In genomic region chr10:44258019-44258418, GRCh38 we compare ENCODE assay signal across 26 cellular contexts.
"Had no signal": no experiment of that assay in that cellular context is flagged by ENCODE, and none has a peak within 500 bp of the region (broad histone marks: within the 10 kb centered on the region; RNA-seq: fewer than 3 reads in every experiment).

No MANE protein-coding gene starts in this region.

- DNase-seq: activated CD4-positive, CD25-positive, alpha-beta regulatory T cell treated with anti-CD3 and anti-CD28 coated beads, Interleukin-2, amount 50 U/mL, for 72 hours; activated gamma-delta T cell treated with Interleukin-2 at 50 U/mL for 16 hours; activated T-cell treated with anti-CD3 and anti-CD28 coated beads, Interleukin-2, amount 50 U/mL, for 1 hour; aorta; caudate nucleus; dermis blood vessel endothelial cell; effector memory CD4-positive, alpha-beta T cell; hypothalamus; left colon; mucosa of descending colon; naive B cell; nucleus accumbens; small intestine; stimulated activated CD4-positive, alpha-beta T cell treated with anti-CD3 and anti-CD28 coated beads, Interleukin-15, amount 100 ng/mL, for 24 hours; upper lobe of left lung had no signal

- H3K4me3 ChIP-seq: mucosa of descending colon, thoracic aorta, upper lobe of left lung had no signal

- H3K4me1 Mint-ChIP-seq: memory B cell; naive B cell; stimulated activated memory B cell treated with anti-CD40 and anti-IgM and Interleukin-4, amounts not matched to agents 10 μg/mL and 1 μg/mL and 100 μg/mL, for 72 hours had no signal

- H3K27ac Mint-ChIP-seq: activated naive CD4-positive, alpha-beta T cell treated with anti-CD3 and anti-CD28 coated beads, Interleukin-2, amount 50 U/mL, for 72 hours; brain; memory B cell; naive B cell; stimulated activated memory B cell treated with anti-CD40 and anti-IgM and Interleukin-4, amounts not matched to agents 10 μg/mL and 1 μg/mL and 100 μg/mL, for 72 hours had no signal

- H3K27me3 ChIP-seq: upper lobe of left lung had no signal

- H3K4me3 Mint-ChIP-seq: brain; memory B cell; naive B cell; stimulated activated memory B cell treated with anti-CD40 and anti-IgM and Interleukin-4, amounts not matched to agents 10 μg/mL and 1 μg/mL and 100 μg/mL, for 72 hours had no signal

- H3K27me3 Mint-ChIP-seq: brain; memory B cell; naive B cell; stimulated activated memory B cell treated with anti-CD40 and anti-IgM and Interleukin-4, amounts not matched to agents 10 μg/mL and 1 μg/mL and 100 μg/mL, for 72 hours had no signal

- ATAC-seq: activated naive CD4-positive, alpha-beta T cell treated with anti-CD3 and anti-CD28 coated beads, Interleukin-2, amount 50 U/mL, for 72 hours; esophagus mucosa; left colon; mucosa of descending colon; sciatic nerve; stimulated activated memory B cell treated with anti-CD40 and anti-IgM and Interleukin-4, amounts not matched to agents 10 μg/mL and 1 μg/mL and 100 μg/mL, for 72 hours had no signal

- H3K36me3 Mint-ChIP-seq: activated naive CD4-positive, alpha-beta T cell treated with anti-CD3 and anti-CD28 coated beads, Interleukin-2, amount 50 U/mL, for 72 hours; brain; memory B cell; naive B cell; stimulated activated memory B cell treated with anti-CD40 and anti-IgM and Interleukin-4, amounts not matched to agents 10 μg/mL and 1 μg/mL and 100 μg/mL, for 72 hours had no signal

- H3K9me3 Mint-ChIP-seq: activated naive CD4-positive, alpha-beta T cell treated with anti-CD3 and anti-CD28 coated beads, Interleukin-2, amount 50 U/mL, for 72 hours; memory B cell; stimulated activated memory B cell treated with anti-CD40 and anti-IgM and Interleukin-4, amounts not matched to agents 10 μg/mL and 1 μg/mL and 100 μg/mL, for 72 hours had no signal

- H3K36me3 ChIP-seq: thoracic aorta, upper lobe of left lung had no signal

- FAIRE-seq: endothelial cell of umbilical vein, frontal cortex, keratinocyte, small intestine had no signal

- H3K9me3 ChIP-seq: mucosa of descending colon, thoracic aorta, upper lobe of left lung had no signal

- H3K27ac ChIP-seq: thoracic aorta, upper lobe of left lung, VCaP had no signal
